In the genomic region with DNA sequence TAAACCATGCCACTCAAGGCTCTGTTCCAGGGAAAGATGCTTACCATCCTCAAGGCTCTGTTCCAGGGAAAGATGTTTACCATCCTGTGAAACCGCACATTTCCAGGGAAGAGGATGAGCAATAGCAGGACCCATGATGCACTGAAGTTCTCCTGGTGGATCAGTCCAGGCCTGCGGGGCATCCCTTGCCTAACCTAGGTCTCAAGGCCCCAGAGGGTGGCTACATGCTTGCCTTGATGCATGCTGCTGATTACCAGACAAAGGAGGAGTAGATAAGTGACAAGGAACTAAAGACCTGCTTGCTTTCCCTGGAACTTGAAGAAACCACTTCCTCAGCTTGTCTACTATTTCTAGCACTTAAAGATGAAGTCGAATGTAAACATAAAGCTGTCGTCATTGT, we compare ENCODE assay signal across 3 cellular contexts.
TF ChIP-seq lines count a peak whose summit lies in the region.

No MANE protein-coding gene starts in this region.

TF ChIP-seq in GM23338, 12 proteins besides CTCF, POLR2A, EP300 and RAD21 (continues in another document):
- TF ChIP-seq ZNF331 (CRISPR knock-in tag; IDR thresholded peaks at IDR 0.05; ENCODE audit: low read depth): no peak
- TF ChIP-seq STAT1 (IDR thresholded peaks at IDR 0.05; ENCODE audit: unreplicated experiment): no peak
- no peak for TF ChIP-seq JUNB (IDR thresholded peaks at IDR 0.05; ENCODE audit: unreplicated experiment)
- no peak for TF ChIP-seq CREB1 (CRISPR knock-in tag; IDR thresholded peaks at IDR 0.05; ENCODE audit: low read depth)
- TF ChIP-seq, protein P1, sequence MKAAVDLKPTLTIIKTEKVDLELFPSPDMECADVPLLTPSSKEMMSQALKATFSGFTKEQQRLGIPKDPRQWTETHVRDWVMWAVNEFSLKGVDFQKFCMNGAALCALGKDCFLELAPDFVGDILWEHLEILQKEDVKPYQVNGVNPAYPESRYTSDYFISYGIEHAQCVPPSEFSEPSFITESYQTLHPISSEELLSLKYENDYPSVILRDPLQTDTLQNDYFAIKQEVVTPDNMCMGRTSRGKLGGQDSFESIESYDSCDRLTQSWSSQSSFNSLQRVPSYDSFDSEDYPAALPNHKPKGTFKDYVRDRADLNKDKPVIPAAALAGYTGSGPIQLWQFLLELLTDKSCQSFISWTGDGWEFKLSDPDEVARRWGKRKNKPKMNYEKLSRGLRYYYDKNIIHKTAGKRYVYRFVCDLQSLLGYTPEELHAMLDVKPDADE (IDR thresholded peaks at IDR 0.05): no peak

TF ChIP-seq in H1, 55 proteins besides CTCF, POLR2A, EP300 and RAD21:
- TF ChIP-seq HDAC6 (IDR thresholded peaks at IDR 0.05; ENCODE audit: low read depth, low read length): no peak
- no peak for TF ChIP-seq MAFK (IDR thresholded peaks at IDR 0.05; ENCODE audit: low read depth, low read length)
- TF ChIP-seq SP2 (IDR thresholded peaks at IDR 0.05; ENCODE audit: low read length): no peak
- TF ChIP-seq, protein P2, sequence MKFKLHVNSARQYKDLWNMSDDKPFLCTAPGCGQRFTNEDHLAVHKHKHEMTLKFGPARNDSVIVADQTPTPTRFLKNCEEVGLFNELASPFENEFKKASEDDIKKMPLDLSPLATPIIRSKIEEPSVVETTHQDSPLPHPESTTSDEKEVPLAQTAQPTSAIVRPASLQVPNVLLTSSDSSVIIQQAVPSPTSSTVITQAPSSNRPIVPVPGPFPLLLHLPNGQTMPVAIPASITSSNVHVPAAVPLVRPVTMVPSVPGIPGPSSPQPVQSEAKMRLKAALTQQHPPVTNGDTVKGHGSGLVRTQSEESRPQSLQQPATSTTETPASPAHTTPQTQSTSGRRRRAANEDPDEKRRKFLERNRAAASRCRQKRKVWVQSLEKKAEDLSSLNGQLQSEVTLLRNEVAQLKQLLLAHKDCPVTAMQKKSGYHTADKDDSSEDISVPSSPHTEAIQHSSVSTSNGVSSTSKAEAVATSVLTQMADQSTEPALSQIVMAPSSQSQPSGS (IDR thresholded peaks at IDR 0.05; ENCODE audit: low read length): no peak
- TF ChIP-seq HDAC2 (IDR thresholded peaks at IDR 0.05; ENCODE audit: borderline replicate concordance in 1 of 2, low read depth in 2 of 2, low read length in 2 of 2): no peak
- no peak for TF ChIP-seq POLR2AphosphoS5 (IDR thresholded peaks at IDR 0.05; ENCODE audit: low read depth, low read length)
- TF ChIP-seq BRCA1 (IDR thresholded peaks at IDR 0.05; ENCODE audit: low read depth, low read length): no peak
- TF ChIP-seq, protein P3, sequence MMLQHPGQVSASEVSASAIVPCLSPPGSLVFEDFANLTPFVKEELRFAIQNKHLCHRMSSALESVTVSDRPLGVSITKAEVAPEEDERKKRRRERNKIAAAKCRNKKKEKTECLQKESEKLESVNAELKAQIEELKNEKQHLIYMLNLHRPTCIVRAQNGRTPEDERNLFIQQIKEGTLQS (IDR thresholded peaks at IDR 0.05; ENCODE audit: insufficient read depth, low read depth, low read length): no peak

TF ChIP-seq in SK-N-SH, 30 proteins besides CTCF, POLR2A, EP300 and RAD21:
- TF ChIP-seq RFX5 (IDR thresholded peaks at IDR 0.05; ENCODE audit: low read length): no peak
- TF ChIP-seq, protein P4, sequence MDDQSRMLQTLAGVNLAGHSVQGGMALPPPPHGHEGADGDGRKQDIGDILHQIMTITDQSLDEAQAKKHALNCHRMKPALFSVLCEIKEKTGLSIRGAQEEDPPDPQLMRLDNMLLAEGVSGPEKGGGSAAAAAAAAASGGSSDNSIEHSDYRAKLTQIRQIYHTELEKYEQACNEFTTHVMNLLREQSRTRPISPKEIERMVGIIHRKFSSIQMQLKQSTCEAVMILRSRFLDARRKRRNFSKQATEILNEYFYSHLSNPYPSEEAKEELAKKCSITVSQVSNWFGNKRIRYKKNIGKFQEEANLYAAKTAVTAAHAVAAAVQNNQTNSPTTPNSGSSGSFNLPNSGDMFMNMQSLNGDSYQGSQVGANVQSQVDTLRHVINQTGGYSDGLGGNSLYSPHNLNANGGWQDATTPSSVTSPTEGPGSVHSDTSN (IDR thresholded peaks at IDR 0.05): no peak
- TF ChIP-seq NRF1 (IDR thresholded peaks at IDR 0.05; ENCODE audit: low read depth, low read length): no peak
- TF ChIP-seq, protein P5, sequence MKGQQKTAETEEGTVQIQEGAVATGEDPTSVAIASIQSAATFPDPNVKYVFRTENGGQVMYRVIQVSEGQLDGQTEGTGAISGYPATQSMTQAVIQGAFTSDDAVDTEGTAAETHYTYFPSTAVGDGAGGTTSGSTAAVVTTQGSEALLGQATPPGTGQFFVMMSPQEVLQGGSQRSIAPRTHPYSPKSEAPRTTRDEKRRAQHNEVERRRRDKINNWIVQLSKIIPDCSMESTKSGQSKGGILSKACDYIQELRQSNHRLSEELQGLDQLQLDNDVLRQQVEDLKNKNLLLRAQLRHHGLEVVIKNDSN (IDR thresholded peaks at IDR 0.05; ENCODE audit: borderline replicate concordance, low read depth): no peak
- TF ChIP-seq RXRA (IDR thresholded peaks at IDR 0.05; ENCODE audit: borderline replicate concordance, low read depth): no peak
- TF ChIP-seq SMC3 (IDR thresholded peaks at IDR 0.05; ENCODE audit: low read depth, low read length): no peak
